Comparison of ENCODE assay signal across 8 cellular contexts in the genomic region with DNA sequence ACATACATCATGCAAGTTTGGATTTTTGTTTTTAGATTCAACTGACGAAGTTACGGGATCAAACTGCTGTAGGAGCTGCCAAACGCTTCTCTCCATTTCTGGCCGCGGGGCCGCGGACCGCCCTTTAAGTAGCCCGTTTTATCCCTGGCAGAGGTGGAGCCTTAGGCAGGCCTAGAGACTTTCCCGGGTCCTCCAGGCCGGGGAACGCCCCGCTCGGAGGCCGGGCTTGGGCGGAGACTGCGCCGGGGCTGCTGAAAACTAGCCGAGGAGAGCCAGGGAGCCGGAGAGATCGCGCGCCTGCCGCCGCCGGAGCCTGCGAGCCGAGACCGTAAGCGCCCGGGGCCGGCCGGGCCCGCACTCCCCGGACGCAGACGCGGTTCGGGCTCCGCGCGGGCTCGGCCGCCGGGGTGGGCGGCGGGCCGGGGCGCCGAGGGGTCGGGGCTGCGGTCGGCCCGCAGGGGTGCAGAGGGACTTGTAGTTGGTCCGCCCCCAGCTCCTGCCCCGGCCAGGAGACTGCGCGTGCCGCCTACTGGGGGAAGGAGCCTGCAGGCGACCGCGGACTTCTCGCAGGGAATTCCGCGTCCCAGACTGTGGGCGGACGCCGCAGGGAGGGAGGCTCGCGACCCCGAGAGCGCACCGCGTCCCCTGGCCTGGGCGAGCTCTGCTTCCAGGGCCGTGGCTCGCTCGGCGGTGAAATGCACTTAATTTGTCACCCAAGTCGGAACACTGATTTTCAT. TPM values are rescaled to one million over a fixed set of nuclear protein-coding genes. Genes with fewer than 3 reads are reported as not detected.
DNase-seq lines count a peak whose midpoint lies in the region; ATAC-seq and TF ChIP-seq lines count a peak whose summit lies in the region.

A gene (plus strand): TSS at position 283 of the 737 bp plus-strand sequence. CDS start 18,606 bp downstream, outside the sequence.

- ATAC-seq in GM21825 (IDR thresholded peaks at IDR 0.05; ENCODE audit: unreplicated experiment) (peak; percentile 96), omental fat pad (ENCODE audit: low FRiP score) (peak; percentile 89)

- no peaks in the 10 kb centered on the region for H3K4me1 ChIP-seq in SJCRH30

- peaks cover 42% of the 10 kb centered on the region for H3K27me3 Mint-ChIP-seq in activated naive CD4-positive, alpha-beta T cell treated with anti-CD3 and anti-CD28 coated beads, Interleukin-2, amount 10 ng/mL, durations not matched to agents 7 days and 5 days

- 0 out of 2 replicates have a peak, but pooled peaks cover 3% of the 10 kb centered on the region for H3K36me3 ChIP-seq in SJCRH30

- H3K27me3 ChIP-seq in SJCRH30 = no peaks in the 10 kb centered on the region

- H3K9me3 ChIP-seq in SJCRH30 (replicated peaks) = no peaks in the 10 kb centered on the region

- peak within 1 kb of the TSS; percentile 80 for H3K4me3 Mint-ChIP-seq in activated naive CD4-positive, alpha-beta T cell treated with anti-CD3 and anti-CD28 coated beads, Interleukin-2, amount 10 ng/mL, durations not matched to agents 7 days and 5 days

- DNase-seq in ELF-1 (ENCODE audit: low read depth, low spot score) (peak; percentile 91), LHCN-M2 (ENCODE audit: low read depth) (peak; percentile 84), SJCRH30 (peak; percentile 92 to 94), globus pallidus (ENCODE audit: low spot score) (peak; percentile 81), omental fat pad (ENCODE audit: low spot score) (peak; percentile 41)
- DNase-seq in activated naive CD4-positive, alpha-beta T cell treated with anti-CD3 and anti-CD28 coated beads, Interleukin-2, amount 10 ng/mL, durations not matched to agents 7 days and 5 days = peak; percentile 83

- no peaks in the 10 kb centered on the region for H3K9me3 Mint-ChIP-seq in activated naive CD4-positive, alpha-beta T cell treated with anti-CD3 and anti-CD28 coated beads, Interleukin-2, amount 10 ng/mL, durations not matched to agents 7 days and 5 days

- H3K4me1 Mint-ChIP-seq in activated naive CD4-positive, alpha-beta T cell treated with anti-CD3 and anti-CD28 coated beads, Interleukin-2, amount 10 ng/mL, durations not matched to agents 7 days and 5 days = peaks cover 14% of the 10 kb centered on the region

- TF ChIP-seq CTCF in omental fat pad (IDR thresholded peaks at IDR 0.05) = no peak

- H3K27ac Mint-ChIP-seq in activated naive CD4-positive, alpha-beta T cell treated with anti-CD3 and anti-CD28 coated beads, Interleukin-2, amount 10 ng/mL, durations not matched to agents 7 days and 5 days = peak within 1 kb of the TSS; percentile 33

- H3K4me3 ChIP-seq in SJCRH30 = peak within 1 kb of the TSS; percentile 74

- no peaks in the 10 kb centered on the region for H3K36me3 Mint-ChIP-seq in activated naive CD4-positive, alpha-beta T cell treated with anti-CD3 and anti-CD28 coated beads, Interleukin-2, amount 10 ng/mL, durations not matched to agents 7 days and 5 days

- H3K27ac ChIP-seq in SJCRH30 = peak within 1 kb of the TSS; percentile 19; the same call in 1 of the 2 replicates
- H3K27ac ChIP-seq in temporal lobe (ENCODE audit: low read depth, low read length) = peak within 1 kb of the TSS; percentile 44

- CTCF ChIA-PET in activated naive CD4-positive, alpha-beta T cell treated with anti-CD3 and anti-CD28 coated beads, Interleukin-2, amount 10 ng/mL, durations not matched to agents 7 days and 5 days (lab: Charles Lee) = interaction anchor here (0.6 to 1.6 kb wide), 3 partner anchors 135 to 612 kb away, joined by 3 read pairs; no protein-coding TSS in a partner anchor

RNA-seq across cellular contexts. Expression of the gene that starts here (rescaled TPM):
- 13.3 and 18.0 TPM in 2 replicates for total RNA-seq in LHCN-M2 (2014; rRNA removed)
- polyA plus RNA-seq in LHCN-M2 (2012) = 72.7 TPM
- total RNA-seq in SJCRH30 (2014; rRNA removed; shearing (Covaris generic)) = 6.3 and 7.2 TPM in 2 replicates
- 100 to 1,000 TPM in 3 of 4 donors, 10 to 100 TPM in 1; 89.0 to 177 (median 156) TPM for total RNA-seq in omental fat pad
- 11.1 TPM for total RNA-seq in temporal lobe

Comparison
In these comparisons a context has a peak if more than half of its experiments do, and no peak if none do; other contexts are left out.
1. Peak in every context shown above with its lines: DNase-seq, ATAC-seq, H3K4me3 ChIP-seq and H3K27ac ChIP-seq.
2. DNase-seq: peak in every context shown above with its lines; median percentile 93 in SJCRH30; 91 in ELF-1; 84 in LHCN-M2; 83 in activated naive CD4-positive, alpha-beta T cell treated with anti-CD3 and anti-CD28 coated beads, Interleukin-2, amount 10 ng/mL, durations not matched to agents 7 days and 5 days; 81 in globus pallidus; 41 in omental fat pad.